ENCODE assay signal across 8 cellular contexts in genomic region chr12:12807970-12808702, GRCh38. TPM values are rescaled to one million over a fixed set of nuclear protein-coding genes. Genes with fewer than 3 reads are reported as not detected.
A peak's percentile ranks its signal among the peaks of the same experiment; 100 is the strongest.
DNase-seq lines count a peak whose midpoint lies in the region; ATAC-seq and TF ChIP-seq lines count a peak whose summit lies in the region.

No MANE protein-coding gene starts in this region.

- H3K9ac ChIP-seq in adipocyte (ENCODE audit: low read length): peak overlapping the region; percentile 21
- H3K9ac ChIP-seq in stomach smooth muscle (ENCODE audit: low read length in 2 of 2): peak overlapping the region in 1 of 2 donors; percentile 2

- intact Hi-C loops in OCI-LY7 (cut with micrococcal nuclease; ENCODE audit: unreplicated experiment): no loop called here
- intact Hi-C loops in left lung (cut with DNase I): no loop called here

- H3K27ac ChIP-seq in OCI-LY7 (ENCODE audit: low read depth, low read length, poor library complexity, severe bottlenecking) (peak overlapping the region; percentile 14), left lung (peak overlapping the region; percentile 76 to 83), stomach smooth muscle (ENCODE audit: low read length) (peak overlapping the region; percentile 67)

- H3K4me3 ChIP-seq in OCI-LY7 (ENCODE audit: low read depth, low read length, poor library complexity, severe bottlenecking) (peak overlapping the region; percentile 39), adipocyte (ENCODE audit: low read length) (peak overlapping the region; percentile 39), left lung (no peak overlapping the region), stomach smooth muscle (ENCODE audit: low read length in 2 of 2) (peak overlapping the region in 1 of 2 donors; percentile 15), H7 (ENCODE audit: insufficient read depth, low read depth, low read length) (no peak overlapping the region)

- POLR2A ChIA-PET in OCI-LY7 (lab: Charles Lee): no interaction called here

- no peak for TF ChIP-seq CTCF in OCI-LY7 (conservative IDR thresholded peaks at IDR 0.05; ENCODE audit: low read length)
- no peak for TF ChIP-seq CTCF in left lung (IDR thresholded peaks at IDR 0.05)
- no peak for TF ChIP-seq CTCF in omental fat pad (IDR thresholded peaks at IDR 0.05)

- H4K20me1 ChIP-seq in OCI-LY7 (ENCODE audit: insufficient read depth, low read length): no peaks in the 10 kb centered on the region; the same call in 1 of the 2 replicates

- CTCF ChIA-PET in OCI-LY7 (lab: Charles Lee; ENCODE audit: unreplicated experiment): no interaction called here

- no peaks in the 10 kb centered on the region for H3K79me2 ChIP-seq in OCI-LY7 (ENCODE audit: insufficient read depth, low read depth, low read length)

- peak; percentile 82 for DNase-seq in OCI-LY7 (ENCODE audit: low spot score)
- DNase-seq in adipocyte (ENCODE audit: low read depth): peak; percentile 42
- no peak for DNase-seq in left lung
- DNase-seq in omental fat pad (ENCODE audit: low spot score): no peak
- DNase-seq in H7: no peak

- H2AFZ ChIP-seq in OCI-LY7 (ENCODE audit: low read length): peak overlapping the region; percentile 13; the same call in 1 of the 2 replicates

- no peaks in the 10 kb centered on the region for H3K9me2 ChIP-seq in OCI-LY7 (ENCODE audit: insufficient read depth, low read length)

- ATAC-seq in GM18519 (IDR thresholded peaks at IDR 0.05; ENCODE audit: low FRiP score, unreplicated experiment): peak; percentile 53
- ATAC-seq in HG02642 (IDR thresholded peaks at IDR 0.05; ENCODE audit: poor library complexity, unreplicated experiment): peak; percentile 64
- ATAC-seq in left lung: peak; percentile 15
- no peak for ATAC-seq in omental fat pad (ENCODE audit: low FRiP score)

- peaks cover 22% of the 10 kb centered on the region for H3K4me1 ChIP-seq in OCI-LY7 (ENCODE audit: insufficient read depth, low read length, poor library complexity, severe bottlenecking)
- H3K4me1 ChIP-seq in adipocyte (ENCODE audit: control insufficient read depth, insufficient read depth, low read length): peaks cover 19% of the 10 kb centered on the region
- H3K4me1 ChIP-seq in left lung: peaks cover 0 to 45% of the 10 kb centered on the region in 2 donors
- H3K4me1 ChIP-seq in stomach smooth muscle (ENCODE audit: control insufficient read depth, insufficient read depth, low read length): peaks cover 2% of the 10 kb centered on the region

- H3K36me3 ChIP-seq in OCI-LY7 (ENCODE audit: insufficient read depth, low read length) (no peaks in the 10 kb centered on the region), adipocyte (ENCODE audit: control insufficient read depth, insufficient read depth, low read length, severe bottlenecking) (no peaks in the 10 kb centered on the region), left lung (no peaks in the 10 kb centered on the region), stomach smooth muscle (ENCODE audit: control insufficient read depth in 2 of 2, insufficient read depth in 2 of 2, low read length in 2 of 2) (no peaks in the 10 kb centered on the region), H7 (replicated peaks; ENCODE audit: control insufficient read depth, insufficient read depth, low read length) (no peaks in the 10 kb centered on the region)

- peak overlapping the region; percentile 85 for H3K4me2 ChIP-seq in OCI-LY7 (ENCODE audit: low read length)

- H3K9me3 ChIP-seq in OCI-LY7 (ENCODE audit: low read length) (no peaks in the 10 kb centered on the region), adipocyte (ENCODE audit: control insufficient read depth, low read length) (no peaks in the 10 kb centered on the region), left lung (no peaks in the 10 kb centered on the region), stomach smooth muscle (ENCODE audit: control insufficient read depth in 2 of 2, low read length in 2 of 2) (no peaks in the 10 kb centered on the region)

- H3K27me3 ChIP-seq in adipocyte (replicated peaks; ENCODE audit: control insufficient read depth, insufficient read depth, low read length) (no peaks in the 10 kb centered on the region), left lung (no peaks in the 10 kb centered on the region), stomach smooth muscle (ENCODE audit: control insufficient read depth in 1 of 2, insufficient read depth in 2 of 2, low read length in 2 of 2) (no peaks in the 10 kb centered on the region), H7 (ENCODE audit: control insufficient read depth, insufficient read depth, low read length) (no peaks in the 10 kb centered on the region)

- no TSS peak for BruUV-seq in OCI-LY7 (replicated peaks; lab: Mats Ljungman, UMichigan)

RNA-seq across cellular contexts. Expression of gene DDX47, which starts 5.0 kb away (rescaled TPM):
- total RNA-seq in OCI-LY7 (2014; rRNA removed; shearing (Covaris generic)): 39.8 and 45.1 TPM in 2 replicates
- total RNA-seq in OCI-LY7 (2022) (50.4 and 59.1 TPM in 2 replicates), left lung (10 to 100 TPM; 44.0 to 48.6 TPM), omental fat pad (10 to 100 TPM; 37.4 to 82.0 (median 51.1) TPM)
- 69.7 and 74.7 TPM in 2 replicates for total RNA-seq in H7 (2014; rRNA removed; shearing (Covaris generic))

RNA-seq across cellular contexts. Expression of gene APOLD1, which starts 22.7 kb away (rescaled TPM):
- 12.2 and 22.5 TPM in 2 replicates for total RNA-seq in OCI-LY7 (2014; rRNA removed; shearing (Covaris generic))
- total RNA-seq in OCI-LY7 (2022) (25.8 and 29.5 TPM in 2 replicates), left lung (1 to 10 TPM; 7.3 to 8.9 TPM), omental fat pad (100 to 1,000 TPM in 3 of 4 donors, 10 to 100 TPM in 1; 96.4 to 336 (median 119) TPM)
- 0.62 and 0.89 TPM in 2 replicates for total RNA-seq in H7 (2014; rRNA removed; shearing (Covaris generic))

Comparison
In these comparisons a context has a peak if more than half of its experiments do, and no peak if none do; other contexts are left out.
1. DNase-seq: peak in OCI-LY7 (single experiment) and adipocyte (single experiment); none in left lung (0 of 2), omental fat pad (single experiment) and H7 (single experiment).
2. H3K27ac ChIP-seq: peak in every context shown above with its lines; median percentile 80 in left lung; 67 in stomach smooth muscle; 14 in OCI-LY7.
3. H3K4me3 ChIP-seq: peak in OCI-LY7 (single experiment) and adipocyte (single experiment); none in left lung (0 of 2) and H7 (single experiment).